Comparison of ENCODE assay signal across 8 cellular contexts in genomic region chr19:18612772-18613588, GRCh38. TPM values are rescaled to one million over a fixed set of nuclear protein-coding genes. Genes with fewer than 3 reads are reported as not detected.
DNase-seq lines count a peak whose midpoint lies in the region; ATAC-seq and TF ChIP-seq lines count a peak whose summit lies in the region.

TSS of gene TMEM59L (plus strand) at chr19:18612870. CDS start at chr19:18612959, 89 bp downstream.

- ATAC-seq in Right ventricle myocardium inferior, result no peak

- H3K36me3 Mint-ChIP-seq in activated T-helper 1 cell treated with anti-CD3 and anti-CD28 coated beads, Interleukin-12 subunit alpha, Interleukin-12 subunit beta, Interleukin-2, Interleukin-4 antibody, amounts not matched to agents 30 ng/mL and 10 ng/mL and 1 ng/mL, durations not matched to agents 14 hours and 24 hours and 36 hours (ENCODE audit: low read depth), result no peaks in the 10 kb centered on the region

- TF ChIP-seq POLR2A in thyroid gland (IDR thresholded peaks at IDR 0.05), result no peak

- intact Hi-C loops in Right ventricle myocardium inferior (cut with DNase I) (no loop called here), thyroid gland (cut with DNase I) (no loop called here)
- intact Hi-C loops in activated T-helper 1 cell treated with anti-CD3 and anti-CD28 coated beads, Interleukin-12 subunit alpha, Interleukin-12 subunit beta, Interleukin-2, Interleukin-4 antibody, amounts not matched to agents 30 ng/mL and 10 ng/mL and 1 ng/mL, durations not matched to agents 14 hours and 24 hours and 36 hours (cut with micrococcal nuclease), result no loop called here

- H3K27ac ChIP-seq in cardiac muscle cell (no peak within 1 kb of the TSS), thyroid gland (no peak within 1 kb of the TSS)

- H3K4me1 ChIP-seq in cardiac muscle cell (ENCODE audit: low read depth) (peaks cover 15% of the 10 kb centered on the region), thyroid gland (peaks cover 21 to 29% of the 10 kb centered on the region in 2 donors)

- peak within 1 kb of the TSS; percentile 40 for H3K27ac Mint-ChIP-seq in activated T-helper 1 cell treated with anti-CD3 and anti-CD28 coated beads, Interleukin-12 subunit alpha, Interleukin-12 subunit beta, Interleukin-2, Interleukin-4 antibody, amounts not matched to agents 30 ng/mL and 10 ng/mL and 1 ng/mL, durations not matched to agents 14 hours and 24 hours and 36 hours

- peaks cover 58% of the 10 kb centered on the region for H3K27me3 Mint-ChIP-seq in activated T-helper 1 cell treated with anti-CD3 and anti-CD28 coated beads, Interleukin-12 subunit alpha, Interleukin-12 subunit beta, Interleukin-2, Interleukin-4 antibody, amounts not matched to agents 30 ng/mL and 10 ng/mL and 1 ng/mL, durations not matched to agents 14 hours and 24 hours and 36 hours (ENCODE audit: insufficient read depth)

- no peaks in the 10 kb centered on the region for H3K36me3 ChIP-seq in cardiac muscle cell
- H3K36me3 ChIP-seq in thyroid gland, result no peaks in the 10 kb centered on the region

- H3K9me3 ChIP-seq in cardiac muscle cell (ENCODE audit: low read depth) (no peaks in the 10 kb centered on the region), thyroid gland (no peaks in the 10 kb centered on the region)

- H3K9me3 Mint-ChIP-seq in activated T-helper 1 cell treated with anti-CD3 and anti-CD28 coated beads, Interleukin-12 subunit alpha, Interleukin-12 subunit beta, Interleukin-2, Interleukin-4 antibody, amounts not matched to agents 30 ng/mL and 10 ng/mL and 1 ng/mL, durations not matched to agents 14 hours and 24 hours and 36 hours, result no peaks in the 10 kb centered on the region

- WGBS in thyroid gland, 2 donors, result 4 to 12% methylated on average over 9 to 17 of the region's 70 CpGs

- peak within 1 kb of the TSS; percentile 68 for H3K4me3 Mint-ChIP-seq in activated T-helper 1 cell treated with anti-CD3 and anti-CD28 coated beads, Interleukin-12 subunit alpha, Interleukin-12 subunit beta, Interleukin-2, Interleukin-4 antibody, amounts not matched to agents 30 ng/mL and 10 ng/mL and 1 ng/mL, durations not matched to agents 14 hours and 24 hours and 36 hours

- TF ChIP-seq CTCF in cardiac muscle cell (IDR thresholded peaks at IDR 0.05; ENCODE audit: low read depth, low read length) (no peak), retinal pigment epithelial cell (conservative IDR thresholded peaks at IDR 0.05; ENCODE audit: low read depth, low read length) (no peak), thyroid gland (IDR thresholded peaks at IDR 0.05) (no peak)

- H3K27me3 ChIP-seq in cardiac muscle cell (peaks cover 82% of the 10 kb centered on the region), thyroid gland (peaks cover 39% of the 10 kb centered on the region)

- H3K4me1 Mint-ChIP-seq in activated T-helper 1 cell treated with anti-CD3 and anti-CD28 coated beads, Interleukin-12 subunit alpha, Interleukin-12 subunit beta, Interleukin-2, Interleukin-4 antibody, amounts not matched to agents 30 ng/mL and 10 ng/mL and 1 ng/mL, durations not matched to agents 14 hours and 24 hours and 36 hours (ENCODE audit: low read depth), result peaks cover 5% of the 10 kb centered on the region

- H3K4me3 ChIP-seq in cardiac muscle cell, result peak within 1 kb of the TSS; percentile 45
- peak within 1 kb of the TSS; percentile 30 for H3K4me3 ChIP-seq in retinal pigment epithelial cell (ENCODE audit: low read length)
- peak within 1 kb of the TSS in 1 of 3 donors; percentile 25 for H3K4me3 ChIP-seq in thyroid gland (replicated peaks in 1 of 3)

- peak in 1 of 2 donors; percentile 41 for DNase-seq in cardiac muscle cell (ENCODE audit: low read depth in 1 of 2, low spot score in 1 of 2)
- no peak for DNase-seq in Right ventricle myocardium inferior (ENCODE audit: missing footprints)
- peak; percentile 21 for DNase-seq in activated T-helper 1 cell treated with anti-CD3 and anti-CD28 coated beads, Interleukin-12 subunit alpha, Interleukin-12 subunit beta, Interleukin-2, Interleukin-4 antibody, amounts not matched to agents 30 ng/mL and 10 ng/mL and 1 ng/mL, durations not matched to agents 14 hours and 24 hours and 36 hours (ENCODE audit: low spot score)
- DNase-seq in globus pallidus (ENCODE audit: low spot score), result peak; percentile 33
- no peak for DNase-seq in retinal pigment epithelial cell (ENCODE audit: low read depth)
- no peak for DNase-seq in thyroid gland
- DNase-seq in COLO829 (ENCODE audit: low spot score), result no peak
- DNase-seq in NCI-H446 treated with DMSO at 0.1 percent for 48 hours (lab: John Stamatoyannopoulos, UW), result no peak

RNA-seq across cellular contexts. Expression of gene TMEM59L, which starts in this region (rescaled TPM):
- 0.74 and 1.6 TPM in 2 replicates for total RNA-seq in cardiac muscle cell
- 2.0 and 2.4 TPM in 2 replicates for polyA plus RNA-seq in cardiac muscle cell
- 2.8 TPM for total RNA-seq in Right ventricle myocardium inferior
- total RNA-seq in activated T-helper 1 cell treated with anti-CD3 and anti-CD28 coated beads, Interleukin-12 subunit alpha, Interleukin-12 subunit beta, Interleukin-2, Interleukin-4 antibody, amounts not matched to agents 30 ng/mL and 10 ng/mL and 1 ng/mL, durations not matched to agents 14 hours and 24 hours and 36 hours, result 0.10 and 0.17 TPM in 2 replicates
- total RNA-seq in thyroid gland, result 1 to 10 TPM; 1.3 to 3.1 (median 2.3) TPM

Comparison
In these comparisons a context has a peak if more than half of its experiments do, and no peak if none do; other contexts are left out.
1. Peak in DNase-seq in activated T-helper 1 cell treated with anti-CD3 and anti-CD28 coated beads, Interleukin-12 subunit alpha, Interleukin-12 subunit beta, Interleukin-2, Interleukin-4 antibody, amounts not matched to agents 30 ng/mL and 10 ng/mL and 1 ng/mL, durations not matched to agents 14 hours and 24 hours and 36 hours; RNA of the gene not detected or under 1 TPM.